In the genomic region with DNA sequence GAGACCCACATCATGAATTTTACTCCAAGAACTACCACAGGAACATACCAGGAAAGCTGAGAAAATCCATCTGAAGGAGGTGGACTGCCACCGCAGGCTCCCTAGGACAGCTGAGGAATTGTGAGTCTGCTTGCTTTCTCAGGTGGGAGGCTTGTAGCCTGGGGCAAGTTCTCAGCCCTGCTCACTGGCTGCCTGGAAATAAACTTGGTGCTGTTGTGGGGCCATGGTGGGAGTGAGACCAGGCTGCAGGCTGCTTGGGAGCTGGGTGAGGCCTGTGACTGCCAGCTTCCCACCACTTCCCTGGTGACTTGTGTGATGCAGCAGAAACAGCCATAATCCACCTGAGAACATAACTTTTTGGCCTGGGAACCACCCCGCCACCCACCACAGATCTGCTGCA, we compare ENCODE assay signal across 22 cellular contexts.
"Had no signal": no experiment of that assay in that cellular context is flagged by ENCODE, and none has a peak within 500 bp of the region (broad histone marks: within the 10 kb centered on the region; RNA-seq: fewer than 3 reads in every experiment).

No MANE protein-coding gene starts in this region.

- DNase-seq: colonic mucosa; cortex of kidney; effector CD8-positive, alpha-beta T cell; effector memory CD8-positive, alpha-beta T cell; endodermal cell; erythroblast; foreskin keratinocyte; heart left ventricle; hypothalamus; immature natural killer cell; left cardiac atrium; left lung; left ventricle myocardium superior; lower lobe of right lung; mesenchymal stem cell; midbrain; naive thymus-derived CD4-positive, alpha-beta T cell had no signal

- H3K4me1 ChIP-seq: colonic mucosa, foreskin keratinocyte, gastroesophageal sphincter, heart left ventricle, left lung, lower lobe of right lung had no signal

- H3K36me3 Mint-ChIP-seq: immature natural killer cell; naive thymus-derived CD4-positive, alpha-beta T cell had no signal

- ATAC-seq: effector memory CD8-positive, alpha-beta T cell; esophagus mucosa; foreskin keratinocyte; gastroesophageal sphincter; heart left ventricle; left cardiac atrium; left lung; left ventricle myocardium superior; lower lobe of right lung; naive thymus-derived CD4-positive, alpha-beta T cell had no signal

- H3K4me3 ChIP-seq: colonic mucosa, gastroesophageal sphincter, heart left ventricle, hepatocyte, left lung, lower lobe of right lung had no signal

- H3K4me3 Mint-ChIP-seq: dendritic cell treated with granulocyte-macrophage colony-stimulating factor and Interleukin-4, amounts not matched to agents 40 ng/mL and 50 ng/mL, for 4 days; effector memory CD8-positive, alpha-beta T cell; endodermal cell; immature natural killer cell; naive thymus-derived CD4-positive, alpha-beta T cell had no signal

- H3K27ac Mint-ChIP-seq: dendritic cell treated with granulocyte-macrophage colony-stimulating factor and Interleukin-4, amounts not matched to agents 40 ng/mL and 50 ng/mL, for 4 days; effector memory CD8-positive, alpha-beta T cell; endodermal cell; immature natural killer cell; naive thymus-derived CD4-positive, alpha-beta T cell had no signal

- H3K9me3 Mint-ChIP-seq: dendritic cell treated with granulocyte-macrophage colony-stimulating factor and Interleukin-4, amounts not matched to agents 40 ng/mL and 50 ng/mL, for 4 days; effector memory CD8-positive, alpha-beta T cell; endodermal cell; immature natural killer cell had no signal

- H3K79me2 ChIP-seq: hepatocyte had no signal

- H3K27me3 ChIP-seq: colonic mucosa, gastroesophageal sphincter, hepatocyte, left lung had no signal

- H3K4me1 Mint-ChIP-seq: endodermal cell; immature natural killer cell; naive thymus-derived CD4-positive, alpha-beta T cell had no signal

- H3K9me3 ChIP-seq: colonic mucosa, left lung, lower lobe of right lung had no signal

- H3K27ac ChIP-seq: colonic mucosa, epithelial cell of prostate, foreskin keratinocyte, gastroesophageal sphincter, heart left ventricle, hepatocyte, left lung, lower lobe of right lung had no signal

- H3K36me3 ChIP-seq: colonic mucosa, gastroesophageal sphincter, heart left ventricle, left lung, lower lobe of right lung had no signal

- H3K4me2 ChIP-seq: hepatocyte had no signal
